In genomic region chr1:233485809-233486398, GRCh38 we compare ENCODE assay signal across 31 cellular contexts.
"Had no signal": no experiment of that assay in that cellular context is flagged by ENCODE, and none has a peak within 500 bp of the region (broad histone marks: within the 10 kb centered on the region; RNA-seq: fewer than 3 reads in every experiment).

No MANE protein-coding gene starts in this region.

- H3K79me2 ChIP-seq: parathyroid adenoma had no signal

- H3K4me3 Mint-ChIP-seq: natural killer cell; nephron; neural progenitor cell; stimulated activated memory B cell treated with anti-CD40 and anti-IgM and Interleukin-4, amounts not matched to agents 10 μg/mL and 1 μg/mL and 100 μg/mL, for 72 hours; stimulated activated naive CD8-positive, alpha-beta T cell treated with anti-CD3 and anti-CD28 coated beads, Interleukin-15, amount 100 ng/mL, for 72 hours; type B pancreatic cell had no signal

- H3K4me2 ChIP-seq: neural progenitor cell, smooth muscle cell had no signal

- H3K9me3 ChIP-seq: ovary, psoas muscle, suprapubic skin, testis, tibial artery, transverse colon, upper lobe of right lung, uterus had no signal

- DNase-seq: natural killer cell; occipital lobe; ovary; posterior cingulate gyrus; psoas muscle; right cardiac atrium; spleen; stimulated activated CD4-positive, alpha-beta T cell treated with anti-CD3 and anti-CD28 coated beads, Interleukin-12 subunit alpha, Interleukin-12 subunit beta, amount 100 ng/mL, for 4 hours; stimulated activated CD4-positive, alpha-beta T cell treated with anti-CD3 and anti-CD28 coated beads, Interleukin-1b, Interleukin-23, amount 100 ng/mL, for 48 hours; stimulated activated CD4-positive, alpha-beta T cell treated with anti-CD3 and anti-CD28 coated beads, Interleukin-4, amount 100 ng/mL, for 1 hour; stimulated activated CD4-positive, alpha-beta T cell treated with anti-CD3 and anti-CD28 coated beads, Interleukin-4, amount 100 ng/mL, for 4 hours; stimulated activated CD8-positive, alpha-beta memory T cell treated with anti-CD3 and anti-CD28 coated beads, Interleukin-4, amount 100 ng/mL, for 48 hours; stimulated activated naive CD4-positive, alpha-beta T cell; stimulated activated naive CD8-positive, alpha-beta T cell treated with anti-CD3 and anti-CD28 coated beads, Interleukin-15, amount 100 ng/mL, for 72 hours; stimulated activated naive CD8-positive, alpha-beta T cell treated with anti-CD3 and anti-CD28 coated beads, Interleukin-15, Interleukin-2, amounts not matched to agents 100 U/mL and 50 U/mL, for 24 hours; substantia nigra; testis; tibial artery; transverse colon; upper lobe of right lung; uterus had no signal

- H3K36me3 Mint-ChIP-seq: natural killer cell; neural progenitor cell; stimulated activated memory B cell treated with anti-CD40 and anti-IgM and Interleukin-4, amounts not matched to agents 10 μg/mL and 1 μg/mL and 100 μg/mL, for 72 hours; type B pancreatic cell had no signal

- H3K4me1 Mint-ChIP-seq: natural killer cell; nephron; neural progenitor cell; stimulated activated memory B cell treated with anti-CD40 and anti-IgM and Interleukin-4, amounts not matched to agents 10 μg/mL and 1 μg/mL and 100 μg/mL, for 72 hours; stimulated activated naive CD8-positive, alpha-beta T cell treated with anti-CD3 and anti-CD28 coated beads, Interleukin-15, amount 100 ng/mL, for 72 hours had no signal

- H3K27ac ChIP-seq: neural progenitor cell, ovary, parathyroid adenoma, psoas muscle, skin epidermis, spleen, suprapubic skin, testis, tibial artery, transverse colon, upper lobe of right lung, uterus had no signal

- H3K27me3 Mint-ChIP-seq: progenitor cell of endocrine pancreas had no signal

- H3K4me1 ChIP-seq: neural progenitor cell, parathyroid adenoma, psoas muscle, spleen, suprapubic skin, testis, tibial artery, transverse colon, upper lobe of right lung, uterus had no signal

- H3K4me3 ChIP-seq: neural progenitor cell, ovary, psoas muscle, skin epidermis, smooth muscle cell, spleen, suprapubic skin, testis, tibial artery, transverse colon, upper lobe of right lung, uterus had no signal

- H2AFZ ChIP-seq: neural progenitor cell, parathyroid adenoma had no signal

- H3K27me3 ChIP-seq: neural progenitor cell, ovary, suprapubic skin, testis, tibial artery, transverse colon, upper lobe of right lung, uterus had no signal

- ATAC-seq: natural killer cell; psoas muscle; right cardiac atrium; sciatic nerve; stimulated activated memory B cell treated with anti-CD40 and anti-IgM and Interleukin-4, amounts not matched to agents 10 μg/mL and 1 μg/mL and 100 μg/mL, for 72 hours; stimulated activated naive CD8-positive, alpha-beta T cell treated with anti-CD3 and anti-CD28 coated beads, Interleukin-15, amount 100 ng/mL, for 72 hours; stimulated activated naive CD8-positive, alpha-beta T cell treated with anti-CD3 and anti-CD28 coated beads, Interleukin-15, Interleukin-2, amounts not matched to agents 100 U/mL and 50 U/mL, for 24 hours; upper lobe of right lung had no signal

- H3K36me3 ChIP-seq: neural progenitor cell, ovary, spleen, suprapubic skin, tibial artery, transverse colon, upper lobe of right lung, uterus had no signal

- H3K27ac Mint-ChIP-seq: natural killer cell; nephron; neural progenitor cell; progenitor cell of endocrine pancreas; stimulated activated memory B cell treated with anti-CD40 and anti-IgM and Interleukin-4, amounts not matched to agents 10 μg/mL and 1 μg/mL and 100 μg/mL, for 72 hours; stimulated activated naive CD8-positive, alpha-beta T cell treated with anti-CD3 and anti-CD28 coated beads, Interleukin-15, amount 100 ng/mL, for 72 hours; type B pancreatic cell had no signal
